Comparison of ENCODE assay signal across 16 cellular contexts in the genomic region with DNA sequence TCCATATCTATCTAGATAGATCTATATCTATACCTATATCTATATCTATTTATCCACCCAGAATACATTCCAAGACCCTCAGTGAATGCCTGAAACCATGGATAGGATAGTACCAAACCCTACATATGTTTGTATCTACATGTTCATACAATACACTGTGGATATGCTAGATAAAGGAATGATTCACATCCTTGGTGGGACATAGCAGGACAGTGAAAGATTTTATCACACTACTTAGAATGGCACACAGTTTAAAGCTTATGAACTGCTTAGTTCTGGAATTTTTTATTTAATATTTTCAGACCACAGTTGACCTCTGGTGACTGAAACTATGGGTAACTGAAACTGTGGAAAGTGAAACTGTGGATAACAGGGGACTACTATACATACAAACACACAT.
A peak's percentile ranks its signal among the peaks of the same experiment; 100 is the strongest.
DNase-seq lines count a peak whose midpoint lies in the region; ATAC-seq and TF ChIP-seq lines count a peak whose summit lies in the region.
"Had no signal": no experiment of that assay in that cellular context is flagged by ENCODE, and none has a peak within 500 bp of the region (broad histone marks: within the 10 kb centered on the region; RNA-seq: fewer than 3 reads in every experiment).

No MANE protein-coding gene starts in this region.

- no peak overlapping the region for H3K27ac Mint-ChIP-seq in stimulated activated memory B cell treated with anti-CD40 and anti-IgM and Interleukin-4, amounts not matched to agents 10 μg/mL and 1 μg/mL and 100 μg/mL, for 72 hours
- no peak overlapping the region for H3K27ac Mint-ChIP-seq in progenitor cell of endocrine pancreas
- H3K27ac Mint-ChIP-seq: CD4-positive, CD25-positive, alpha-beta regulatory T cell had no signal

- H2AFZ ChIP-seq in mammary epithelial cell (ENCODE audit: low read depth, low read length) (no peak overlapping the region), PC-3 (ENCODE audit: low read length) (no peak overlapping the region)

- BruUV-seq in mammary epithelial cell (replicated peaks; lab: Mats Ljungman, UMichigan) (TSS peak; percentile 89), PC-3 (replicated peaks; lab: Mats Ljungman, UMichigan) (no TSS peak)

- H3K9me3 Mint-ChIP-seq in stimulated activated memory B cell treated with anti-CD40 and anti-IgM and Interleukin-4, amounts not matched to agents 10 μg/mL and 1 μg/mL and 100 μg/mL, for 72 hours, result no peaks in the 10 kb centered on the region
- H3K9me3 Mint-ChIP-seq in progenitor cell of endocrine pancreas (ENCODE audit: low read depth), result no peaks in the 10 kb centered on the region

- H3K4me1 ChIP-seq in mammary epithelial cell (ENCODE audit: insufficient read depth, low read length), result peaks cover 33% of the 10 kb centered on the region
- no peaks in the 10 kb centered on the region for H3K4me1 ChIP-seq in breast epithelium
- peaks cover 14% of the 10 kb centered on the region for H3K4me1 ChIP-seq in PC-3 (ENCODE audit: insufficient read depth, low read length)
- H3K4me1 ChIP-seq: BLaER1 treated with 17β-estradiol and CSF1 and Interleukin-3, amounts not matched to agents 10 nM and 100 nM had no signal

- H3K27me3 ChIP-seq in mammary epithelial cell (ENCODE audit: insufficient read depth, low read length), result no peaks in the 10 kb centered on the region
- no peaks in the 10 kb centered on the region for H3K27me3 ChIP-seq in breast epithelium
- H3K27me3 ChIP-seq in PC-3 (ENCODE audit: low read length), result no peaks in the 10 kb centered on the region
- H3K27me3 ChIP-seq: BLaER1 treated with 17β-estradiol and CSF1 and Interleukin-3, amounts not matched to agents 10 nM and 100 nM had no signal

- H3K36me3 ChIP-seq in mammary epithelial cell (ENCODE audit: insufficient read depth, low read length) (no peaks in the 10 kb centered on the region), breast epithelium (no peaks in the 10 kb centered on the region), PC-3 (ENCODE audit: low read depth, low read length) (no peaks in the 10 kb centered on the region)
- H3K36me3 ChIP-seq: BLaER1 treated with 17β-estradiol and CSF1 and Interleukin-3, amounts not matched to agents 10 nM and 100 nM had no signal

- no peaks in the 10 kb centered on the region for H3K27me3 Mint-ChIP-seq in stimulated activated memory B cell treated with anti-CD40 and anti-IgM and Interleukin-4, amounts not matched to agents 10 μg/mL and 1 μg/mL and 100 μg/mL, for 72 hours
- H3K27me3 Mint-ChIP-seq in progenitor cell of endocrine pancreas, result no peaks in the 10 kb centered on the region
- H3K27me3 Mint-ChIP-seq: CD4-positive, CD25-positive, alpha-beta regulatory T cell had no signal

- H3K27ac ChIP-seq in mammary epithelial cell (ENCODE audit: insufficient read depth, low read depth, low read length) (peak overlapping the region; percentile 60), breast epithelium (no peak overlapping the region), PC-3 (ENCODE audit: low read length) (no peak overlapping the region), epithelial cell of prostate (peak overlapping the region; percentile 86)
- H3K27ac ChIP-seq: BLaER1 treated with 17β-estradiol and CSF1 and Interleukin-3, amounts not matched to agents 10 nM and 100 nM had no signal

- no peak overlapping the region for H3K4me3 ChIP-seq in mammary epithelial cell (replicated peaks in 1 of 3; ENCODE audit: insufficient read depth in 1 of 3, low read depth in 2 of 3, low read length in 3 of 3)
- H3K4me3 ChIP-seq in breast epithelium, result no peak overlapping the region
- H3K4me3 ChIP-seq in PC-3 (ENCODE audit: low read length), result no peak overlapping the region
- H3K4me3 ChIP-seq: BLaER1 treated with 17β-estradiol and CSF1 and Interleukin-3, amounts not matched to agents 10 nM and 100 nM had no signal

- ATAC-seq in PC-3, result 0 out of 2 replicates have a peak, but pooled peaks have one; percentile 27
- peak; percentile 6 for ATAC-seq in stimulated activated memory B cell treated with anti-CD40 and anti-IgM and Interleukin-4, amounts not matched to agents 10 μg/mL and 1 μg/mL and 100 μg/mL, for 72 hours
- ATAC-seq in HG03432 (IDR thresholded peaks at IDR 0.05; ENCODE audit: unreplicated experiment), result no peak
- ATAC-seq: HepG2 had no signal

- TF ChIP-seq POLR2A in breast epithelium (IDR thresholded peaks at IDR 0.05), result no peak

- CTCF ChIA-PET in mammary epithelial cell (lab: Charles Lee; ENCODE audit: low non-redundant PET), result no interaction called here
- CTCF ChIA-PET in PC-3 (lab: Charles Lee), result no interaction called here

- H3K4me1 Mint-ChIP-seq in stimulated activated memory B cell treated with anti-CD40 and anti-IgM and Interleukin-4, amounts not matched to agents 10 μg/mL and 1 μg/mL and 100 μg/mL, for 72 hours, result no peaks in the 10 kb centered on the region
- no peaks in the 10 kb centered on the region for H3K4me1 Mint-ChIP-seq in progenitor cell of endocrine pancreas (ENCODE audit: low read depth)
- H3K4me1 Mint-ChIP-seq: CD4-positive, CD25-positive, alpha-beta regulatory T cell had no signal

- H3K4me2 ChIP-seq in mammary epithelial cell (ENCODE audit: insufficient read depth, low read depth, low read length) (peak overlapping the region; percentile 55), PC-3 (ENCODE audit: low read length) (no peak overlapping the region)
- H3K4me2 ChIP-seq: BLaER1 treated with 17β-estradiol and CSF1 and Interleukin-3, amounts not matched to agents 10 nM and 100 nM had no signal

- H4K20me1 ChIP-seq in mammary epithelial cell (ENCODE audit: insufficient read depth, low read length) (no peaks in the 10 kb centered on the region), PC-3 (ENCODE audit: low read length) (no peaks in the 10 kb centered on the region)
- H4K20me1 ChIP-seq: BLaER1 treated with 17β-estradiol and CSF1 and Interleukin-3, amounts not matched to agents 10 nM and 100 nM had no signal

- POLR2A ChIA-PET in PC-3 (lab: Charles Lee; ENCODE audit: unreplicated experiment), result no interaction called here

- H3K9me3 ChIP-seq in mammary epithelial cell (replicated peaks; ENCODE audit: insufficient read depth, low read length) (no peaks in the 10 kb centered on the region), breast epithelium (no peaks in the 10 kb centered on the region), PC-3 (ENCODE audit: low read length) (no peaks in the 10 kb centered on the region)
- H3K9me3 ChIP-seq: BLaER1 treated with 17β-estradiol and CSF1 and Interleukin-3, amounts not matched to agents 10 nM and 100 nM had no signal

- no peak overlapping the region for H3K9ac ChIP-seq in mammary epithelial cell (ENCODE audit: insufficient read depth, low read length)
- no peak overlapping the region for H3K9ac ChIP-seq in PC-3 (ENCODE audit: low read length)
- H3K9ac ChIP-seq: BLaER1 treated with 17β-estradiol and CSF1 and Interleukin-3, amounts not matched to agents 10 nM and 100 nM had no signal

- TF ChIP-seq CTCF in mammary epithelial cell (conservative IDR thresholded peaks at IDR 0.05 in 1 of 2, IDR thresholded peaks at IDR 0.05 in 1 of 2; ENCODE audit: extremely low read depth in 1 of 2, insufficient read depth in 1 of 2, low read depth in 1 of 2, low read length in 2 of 2), result no peak
- no peak for TF ChIP-seq CTCF in breast epithelium (IDR thresholded peaks at IDR 0.05)
- TF ChIP-seq CTCF in PC-3 (conservative IDR thresholded peaks at IDR 0.05; ENCODE audit: low read depth, low read length), result no peak
- no peak for TF ChIP-seq CTCF in progenitor cell of endocrine pancreas (IDR thresholded peaks at IDR 0.05; ENCODE audit: unreplicated experiment)

- peaks cover 2% of the 10 kb centered on the region for H3F3A ChIP-seq in PC-3 (ENCODE audit: low read length, unreplicated experiment)

- in situ Hi-C loops in mammary epithelial cell (cut with MboI; ENCODE audit: low sequenced_read_pairs in 2 of 2), result no loop called here

- H3K4me3 Mint-ChIP-seq in stimulated activated memory B cell treated with anti-CD40 and anti-IgM and Interleukin-4, amounts not matched to agents 10 μg/mL and 1 μg/mL and 100 μg/mL, for 72 hours, result no peak overlapping the region
- H3K4me3 Mint-ChIP-seq in progenitor cell of endocrine pancreas (ENCODE audit: low read depth), result no peak overlapping the region
- H3K4me3 Mint-ChIP-seq: CD4-positive, CD25-positive, alpha-beta regulatory T cell had no signal

- H3K79me2 ChIP-seq in mammary epithelial cell (ENCODE audit: insufficient read depth, low read length) (peaks cover 31% of the 10 kb centered on the region), PC-3 (ENCODE audit: low read length) (no peaks in the 10 kb centered on the region)

- H3K36me3 Mint-ChIP-seq in stimulated activated memory B cell treated with anti-CD40 and anti-IgM and Interleukin-4, amounts not matched to agents 10 μg/mL and 1 μg/mL and 100 μg/mL, for 72 hours, result no peaks in the 10 kb centered on the region
- no peaks in the 10 kb centered on the region for H3K36me3 Mint-ChIP-seq in progenitor cell of endocrine pancreas (ENCODE audit: insufficient read depth)
- H3K36me3 Mint-ChIP-seq: CD4-positive, CD25-positive, alpha-beta regulatory T cell had no signal

- intact Hi-C loops in mammary epithelial cell (cut with micrococcal nuclease), result no loop called here
- intact Hi-C loops in breast epithelium (cut with DNase I; ENCODE audit: low total_unique reads), result no loop called here
- intact Hi-C loops in PC-3 (cut with micrococcal nuclease), result no loop called here

- DNase-seq in mammary epithelial cell (peak; percentile 56), breast epithelium (ENCODE audit: low spot score in 2 of 2) (no peak), PC-3 (no peak), epithelial cell of prostate (ENCODE audit: low read depth, low spot score) (no peak), progenitor cell of endocrine pancreas (ENCODE audit: low spot score, unreplicated experiment) (no peak), NCI-H128 (lab: John Stamatoyannopoulos, UW; ENCODE audit: unreplicated experiment) (no peak)
- DNase-seq: 8988T; ACHN; CD4-positive, CD25-positive, alpha-beta regulatory T cell; DMS79; GDM1; HCEC 1CT had no signal

- dilution Hi-C loops in mammary epithelial cell (cut with HindIII; ENCODE audit: low sequenced_read_pairs), result no loop called here

- no peaks in the 10 kb centered on the region for H3K9me2 ChIP-seq in PC-3 (replicated peaks; ENCODE audit: low read length)

Comparison
In these comparisons a context has a peak if more than half of its experiments do, and no peak if none do; other contexts are left out.
1. H3K27ac ChIP-seq: peak in mammary epithelial cell (single experiment) and epithelial cell of prostate (single experiment); none in breast epithelium (0 of 2) and PC-3 (single experiment).